Comparison of ENCODE assay signal across 8 cellular contexts in the genomic region with DNA sequence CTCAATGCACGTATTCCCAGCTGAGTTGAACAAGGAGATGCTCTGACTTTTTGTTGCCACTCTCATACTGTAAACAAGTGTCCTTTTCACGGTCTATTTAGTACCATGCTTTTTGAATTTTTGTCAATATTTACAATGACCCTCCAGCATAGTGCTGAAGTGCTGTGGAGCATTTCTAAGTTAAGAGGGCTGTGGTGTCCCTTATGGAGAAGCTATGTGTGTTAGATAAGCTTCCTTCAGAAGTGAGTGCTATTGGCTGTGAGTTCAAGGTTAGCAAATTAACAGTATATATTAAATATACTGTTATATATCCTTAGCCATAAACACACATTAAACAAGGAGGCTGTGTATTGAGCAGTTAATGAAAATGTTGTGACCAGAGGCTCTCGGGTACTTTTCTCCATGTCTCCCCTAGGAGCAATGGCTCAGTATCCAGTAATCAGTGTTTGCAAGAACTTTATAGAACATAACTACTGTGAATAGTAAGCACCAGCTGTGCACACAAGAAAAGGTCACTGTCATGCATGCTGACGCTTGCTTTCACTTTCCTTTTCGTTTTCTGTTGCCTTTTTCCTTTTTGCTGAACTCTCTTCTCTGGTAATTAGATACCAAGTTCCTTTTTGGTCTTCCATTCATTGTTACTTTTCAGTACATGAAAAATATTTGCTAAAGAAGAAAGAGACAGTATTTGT.
DNase-seq lines count a peak whose midpoint lies in the region; ATAC-seq and TF ChIP-seq lines count a peak whose summit lies in the region.

No MANE protein-coding gene starts in this region.

- no peaks in the 10 kb centered on the region for H3K79me2 ChIP-seq in H9 (ENCODE audit: insufficient read depth, low read length)

- H3K9me3 ChIP-seq in CD4-positive, alpha-beta T cell (ENCODE audit: control insufficient read depth, low read length), result no peaks in the 10 kb centered on the region
- no peaks in the 10 kb centered on the region for H3K9me3 ChIP-seq in breast epithelium
- H3K9me3 ChIP-seq in muscle layer of duodenum (ENCODE audit: control insufficient read depth in 1 of 2, low read length in 2 of 2), result no peaks in the 10 kb centered on the region
- no peaks in the 10 kb centered on the region for H3K9me3 ChIP-seq in H9 (ENCODE audit: control insufficient read depth, low read depth, low read length)

- H4K91ac ChIP-seq in H9 (ENCODE audit: insufficient read length, low read depth, low read length), result no peak overlapping the region

- POLR2A ChIA-PET in CD4-positive, alpha-beta T cell (lab: Charles Lee), result no interaction called here

- H2AFZ ChIP-seq in H9 (ENCODE audit: low read length), result no peak overlapping the region

- no peaks in the 10 kb centered on the region for H3K79me1 ChIP-seq in H9 (ENCODE audit: insufficient read depth, low read depth, low read length, poor library complexity, severe bottlenecking)

- no peak overlapping the region for H2BK12ac ChIP-seq in H9 (ENCODE audit: insufficient read length, low read depth, low read length)

- peaks cover 9% of the 10 kb centered on the region for H3K4me1 Mint-ChIP-seq in CD4-positive, alpha-beta T cell (ENCODE audit: low read depth)
- H3K4me1 Mint-ChIP-seq in H9, result peaks cover 4 to 8% of the 10 kb centered on the region in 2 experiments

- peak overlapping the region; percentile 80 for H3K27ac Mint-ChIP-seq in CD4-positive, alpha-beta T cell
- H3K27ac Mint-ChIP-seq in H9, result 0 out of 7 replicates have a peak overlapping the region, but pooled peaks of 1 of the 3 experiments have one; percentile 36

- H3K27me3 ChIP-seq in CD4-positive, alpha-beta T cell (ENCODE audit: control insufficient read depth, insufficient read depth, low read length), result no peaks in the 10 kb centered on the region
- no peaks in the 10 kb centered on the region for H3K27me3 ChIP-seq in breast epithelium
- H3K27me3 ChIP-seq in muscle layer of duodenum (ENCODE audit: low read depth, low read length), result no peaks in the 10 kb centered on the region
- no peaks in the 10 kb centered on the region for H3K27me3 ChIP-seq in H9 (ENCODE audit: insufficient read depth, low read length)

- H2BK120ac ChIP-seq in H9 (ENCODE audit: low read depth, low read length, poor library complexity, severe bottlenecking), result no peak overlapping the region

- no peaks in the 10 kb centered on the region for H4K20me1 ChIP-seq in H9 (ENCODE audit: control insufficient read depth, insufficient read depth, insufficient read length)

- H3K18ac ChIP-seq in H9 (ENCODE audit: insufficient read length, low read depth, low read length), result no peak overlapping the region

- intact Hi-C loops in CD4-positive, alpha-beta T cell (cut with DNase I, micrococcal nuclease), result no loop called here
- intact Hi-C loops in breast epithelium (cut with DNase I; ENCODE audit: low total_unique reads), result no loop called here

- H3T11ph ChIP-seq in H9 (ENCODE audit: low read length), result no peak overlapping the region

- H3K4me3 ChIP-seq in breast epithelium (peak overlapping the region; percentile 34 to 60 (median 35)), muscle layer of duodenum (ENCODE audit: low read depth in 1 of 2, low read length in 2 of 2) (peak overlapping the region; percentile 58 to 73)

- no peaks in the 10 kb centered on the region for H3K9me3 Mint-ChIP-seq in CD4-positive, alpha-beta T cell
- H3K9me3 Mint-ChIP-seq in H9, result no peaks in the 10 kb centered on the region

- H3K56ac ChIP-seq in H9 (ENCODE audit: insufficient read length, low read depth, low read length), result no peak overlapping the region

- WGBS in H9 (ENCODE audit: extremely low coverage, insufficient read length, low lambda C conversion rate), result no CpG with 5 or more reads among the region's 5 CpGs

- no peak overlapping the region for H2AK5ac ChIP-seq in H9 (ENCODE audit: insufficient read length, low read length)

- TF ChIP-seq CTCF in CD4-positive, alpha-beta T cell (IDR thresholded peaks at IDR 0.05), result no peak
- TF ChIP-seq CTCF in breast epithelium (IDR thresholded peaks at IDR 0.05), result no peak
- TF ChIP-seq CTCF in H9 (conservative IDR thresholded peaks at IDR 0.05), result no peak

- no peak overlapping the region for H2BK15ac ChIP-seq in H9 (ENCODE audit: low read depth, low read length)

- no peak overlapping the region for H3K9ac ChIP-seq in H9 (ENCODE audit: extremely low read depth, insufficient read length, low read length)

- peak; percentile 52 for ATAC-seq in CD4-positive, alpha-beta T cell (ENCODE audit: poor library complexity)
- ATAC-seq in GM19023 (IDR thresholded peaks at IDR 0.05; ENCODE audit: unreplicated experiment) (peak; percentile 90), HG03139 (IDR thresholded peaks at IDR 0.05; ENCODE audit: unreplicated experiment) (peak; percentile 91)

- no peak for TF ChIP-seq POLR2A in breast epithelium (IDR thresholded peaks at IDR 0.05)

- no peak overlapping the region for H3K4me2 ChIP-seq in H9 (ENCODE audit: insufficient read depth, insufficient read length, low read length)

- no peak overlapping the region for H2BK20ac ChIP-seq in H9 (ENCODE audit: low read depth, low read length, poor library complexity, severe bottlenecking)

- H3K4me3 Mint-ChIP-seq in CD4-positive, alpha-beta T cell, result peak overlapping the region; percentile 93
- H3K4me3 Mint-ChIP-seq in H9, result no peak overlapping the region

- H3K27ac ChIP-seq in CD4-positive, alpha-beta T cell (ENCODE audit: low read depth, low read length), result no peak overlapping the region
- H3K27ac ChIP-seq in breast epithelium, result no peak overlapping the region
- H3K27ac ChIP-seq in muscle layer of duodenum (ENCODE audit: low read length), result peak overlapping the region; percentile 4
- no peak overlapping the region for H3K27ac ChIP-seq in H9 (ENCODE audit: insufficient read length, low read depth, low read length)

- H4K8ac ChIP-seq in H9 (replicated peaks; ENCODE audit: insufficient read length, low read depth, low read length), result no peak overlapping the region

- no peaks in the 10 kb centered on the region for H3K23me2 ChIP-seq in H9 (ENCODE audit: insufficient read length, low read depth, low read length, poor library complexity, severe bottlenecking)

- no peak overlapping the region for H4K5ac ChIP-seq in H9 (ENCODE audit: insufficient read length, low read depth, low read length)

- DNase-seq in CD4-positive, alpha-beta T cell, result no peak
- DNase-seq in NCI-H748 treated with DMSO at 0.1 percent for 48 hours (lab: John Stamatoyannopoulos, UW), result peak; percentile 83
- DNase-seq in breast epithelium (ENCODE audit: low spot score in 2 of 2), result no peak
- DNase-seq in H9, result no peak
- DNase-seq in SKM-1 treated with dmso at 0.1 percent for 144 hours (lab: John Stamatoyannopoulos, UW; ENCODE audit: unreplicated experiment), result no peak

- no peak overlapping the region for H2BK5ac ChIP-seq in H9 (ENCODE audit: insufficient read length, low read length)

- H3K4ac ChIP-seq in H9 (ENCODE audit: low read depth, low read length), result no peak overlapping the region

- H3K36me3 ChIP-seq in breast epithelium (no peaks in the 10 kb centered on the region), muscle layer of duodenum (ENCODE audit: control insufficient read depth in 1 of 2, insufficient read depth in 2 of 2, low read length in 2 of 2) (no peaks in the 10 kb centered on the region)

- H3K36me3 Mint-ChIP-seq in CD4-positive, alpha-beta T cell (ENCODE audit: low read depth), result no peaks in the 10 kb centered on the region
- no peaks in the 10 kb centered on the region for H3K36me3 Mint-ChIP-seq in H9 (ENCODE audit: insufficient read depth in 1 of 3, low read depth in 3 of 3)

- no peaks in the 10 kb centered on the region for H3K27me3 Mint-ChIP-seq in CD4-positive, alpha-beta T cell
- H3K27me3 Mint-ChIP-seq in H9 (ENCODE audit: low read depth), result no peaks in the 10 kb centered on the region

- no peak overlapping the region for H3K23ac ChIP-seq in H9 (ENCODE audit: insufficient read length, low read depth, low read length)

- no peak overlapping the region for H3K14ac ChIP-seq in H9 (ENCODE audit: insufficient read depth, low read length)

- no peaks in the 10 kb centered on the region for H3K4me1 ChIP-seq in breast epithelium
- H3K4me1 ChIP-seq in muscle layer of duodenum (ENCODE audit: control insufficient read depth in 1 of 2, insufficient read depth in 2 of 2, low read length in 2 of 2), result no peaks in the 10 kb centered on the region
- H3K4me1 ChIP-seq in H9 (ENCODE audit: insufficient read depth, low read length), result no peaks in the 10 kb centered on the region

- CTCF ChIA-PET in CD4-positive, alpha-beta T cell (lab: Charles Lee), result no interaction called here
